24 cellular contexts compared by ENCODE assay signal in genomic region chr19:18865106-18865972, GRCh38. TPM values are rescaled to one million over a fixed set of nuclear protein-coding genes. Genes with fewer than 3 reads are reported as not detected.
DNase-seq lines count a peak whose midpoint lies in the region; ATAC-seq, FAIRE-seq and TF ChIP-seq lines count a peak whose summit lies in the region.
"Had no signal": no experiment of that assay in that cellular context is flagged by ENCODE, and none has a peak within 500 bp of the region (broad histone marks: within the 10 kb centered on the region; RNA-seq: fewer than 3 reads in every experiment).

No MANE protein-coding gene starts in this region.

- intact Hi-C loops in colonic mucosa (cut with DNase I) (no loop called here), HepG2 (cut with micrococcal nuclease; ENCODE audit: unreplicated experiment) (no loop called here)

- peaks cover 46% of the 10 kb centered on the region for H3K36me3 ChIP-seq in colonic mucosa
- H3K36me3 ChIP-seq in HepG2 (replicated peaks in 1 of 2; ENCODE audit: control insufficient read depth in 1 of 2, insufficient read depth in 2 of 2, low read length in 2 of 2) = peaks cover 42 to 71% of the 10 kb centered on the region in 2 experiments; a peak in 4 of 5 replicates
- peaks cover 79 to 96% of the 10 kb centered on the region in 2 experiments for H3K36me3 ChIP-seq in mesenchymal stem cell (ENCODE audit: control insufficient read depth in 1 of 2, insufficient read depth in 2 of 2, low read depth in 1 of 2, low read length in 2 of 2)

- no peak overlapping the region for H2BK12ac ChIP-seq in mesenchymal stem cell (ENCODE audit: low read length in 2 of 2)

- POLR2A ChIA-PET in HepG2 (lab: Yijun Ruan, JAX) = no interaction called here

- H3K4ac ChIP-seq in mesenchymal stem cell (ENCODE audit: low read depth in 1 of 2, low read length in 2 of 2) = no peak overlapping the region

- H3K14ac ChIP-seq in mesenchymal stem cell (ENCODE audit: low read length in 2 of 2) = no peak overlapping the region

- TF ChIP-seq CTCF in colonic mucosa (IDR thresholded peaks at IDR 0.05) (no peak), HepG2 (CRISPR knock-in tag; IDR thresholded peaks at IDR 0.05) (no peak)

- no peak overlapping the region for H2BK15ac ChIP-seq in mesenchymal stem cell (ENCODE audit: low read depth, poor library complexity, severe bottlenecking)

- no peaks in the 10 kb centered on the region for H3K4me1 Mint-ChIP-seq in activated T-cell treated with anti-CD3 and anti-CD28 coated beads, Interleukin-2, amount 50 U/mL, for 24 hours (ENCODE audit: low read depth)
- no peaks in the 10 kb centered on the region for H3K4me1 Mint-ChIP-seq in activated T-cell treated with anti-CD3 and anti-CD28 coated beads, Interleukin-2, amount 50 U/mL, for 4 hours (ENCODE audit: low read depth)

- no peaks in the 10 kb centered on the region for H3K27me3 Mint-ChIP-seq in activated T-cell treated with anti-CD3 and anti-CD28 coated beads, Interleukin-2, amount 50 U/mL, for 24 hours
- H3K27me3 Mint-ChIP-seq in activated T-cell treated with anti-CD3 and anti-CD28 coated beads, Interleukin-2, amount 50 U/mL, for 4 hours (ENCODE audit: low read depth) = no peaks in the 10 kb centered on the region
- H3K27me3 Mint-ChIP-seq: IgD-negative memory B cell had no signal

- no peak for TF ChIP-seq EP300 in HepG2 (IDR thresholded peaks at IDR 0.05; ENCODE audit: low read depth in 2 of 2, low read length in 2 of 2)
- no peak for TF ChIP-seq EP300 in HepG2 (CRISPR knock-in tag; IDR thresholded peaks at IDR 0.05; ENCODE audit: borderline replicate concordance)

- WGBS in HepG2 (ENCODE audit: low lambda C conversion rate) = 98% methylated on average over 18 of the region's 27 CpGs
- WGBS in mesenchymal stem cell = 97% methylated on average over 27 of the region's 27 CpGs

- no peak overlapping the region for H2BK5ac ChIP-seq in mesenchymal stem cell (ENCODE audit: low read depth, low read length, poor library complexity, severe bottlenecking)

- no peak overlapping the region for H4K8ac ChIP-seq in mesenchymal stem cell (ENCODE audit: low read length)

- H3K36me3 Mint-ChIP-seq in activated T-cell treated with anti-CD3 and anti-CD28 coated beads, Interleukin-2, amount 50 U/mL, for 24 hours (ENCODE audit: low read depth) = peaks cover 80% of the 10 kb centered on the region
- peaks cover 40% of the 10 kb centered on the region for H3K36me3 Mint-ChIP-seq in activated T-cell treated with anti-CD3 and anti-CD28 coated beads, Interleukin-2, amount 50 U/mL, for 4 hours (ENCODE audit: insufficient read depth)
- H3K36me3 Mint-ChIP-seq: IgD-negative memory B cell had no signal

- ATAC-seq in activated T-cell treated with anti-CD3 and anti-CD28 coated beads, Interleukin-2, amount 50 U/mL, for 4 hours = no peak
- no peak for ATAC-seq in HepG2
- no peak for ATAC-seq in GM19328 (IDR thresholded peaks at IDR 0.05; ENCODE audit: unreplicated experiment)

- TF ChIP-seq RAD21 in HepG2 (CRISPR knock-in tag; IDR thresholded peaks at IDR 0.05) = no peak

- CTCF ChIA-PET in HepG2 (lab: Yijun Ruan, JAX; ENCODE audit: low intra/inter-chr PET ratio, low total read pairs) = interaction anchor here (1.7 kb wide), 1 partner anchor 122 kb away, joined by 6 read pairs; no protein-coding TSS in a partner anchor

- no peak for TF ChIP-seq POLR2A in HepG2 (IDR thresholded peaks at IDR 0.05; ENCODE audit: insufficient read depth in 1 of 2, low read depth in 2 of 2, low read length in 2 of 2)

- no peaks in the 10 kb centered on the region for H4K20me1 ChIP-seq in HepG2 (ENCODE audit: insufficient read depth, low read length)

- H3K23ac ChIP-seq in mesenchymal stem cell (ENCODE audit: low read length in 2 of 2) = no peak overlapping the region

- H3K4me2 ChIP-seq in HepG2 (ENCODE audit: low read depth, low read length) (no peak overlapping the region), mesenchymal stem cell (ENCODE audit: low read length, poor library complexity, severe bottlenecking) (no peak overlapping the region)
- H3K4me2 ChIP-seq: BLaER1 treated with 17β-estradiol and CSF1 and Interleukin-3, amounts not matched to agents 10 nM and 100 nM had no signal

- H3K79me2 ChIP-seq in HepG2 (ENCODE audit: insufficient read depth, low read length) = no peaks in the 10 kb centered on the region

- H3K18ac ChIP-seq in mesenchymal stem cell (ENCODE audit: low read depth in 1 of 2, low read length in 2 of 2) = no peak overlapping the region

- peaks cover 6% of the 10 kb centered on the region for H3K27me3 ChIP-seq in colonic mucosa
- H3K27me3 ChIP-seq in HepG2 (ENCODE audit: control insufficient read depth in 1 of 2, insufficient read depth in 2 of 2, low read length in 2 of 2) = no peaks in the 10 kb centered on the region
- H3K27me3 ChIP-seq in mesenchymal stem cell (ENCODE audit: control insufficient read depth in 1 of 2, insufficient read depth in 1 of 2, low read length in 2 of 2) = no peaks in the 10 kb centered on the region
- H3K27me3 ChIP-seq: Peyer's patch, SJSA1 had no signal

- H3K9me3 ChIP-seq in colonic mucosa (no peaks in the 10 kb centered on the region), HepG2 (ENCODE audit: low read length) (no peaks in the 10 kb centered on the region), mesenchymal stem cell (ENCODE audit: control insufficient read depth, low read length) (no peaks in the 10 kb centered on the region)
- H3K9me3 ChIP-seq: BLaER1 treated with 17β-estradiol and CSF1 and Interleukin-3, amounts not matched to agents 10 nM and 100 nM; Peyer's patch; SJSA1 had no signal

- in situ Hi-C loops in HepG2 (cut with HindIII; ENCODE audit: extremely low pct_ligation_motif_present, low pct_unique_long_range_greater_than_20kb) = no loop called here

- no peak for FAIRE-seq in HepG2 (lab: Jason Lieb, UNC)
- FAIRE-seq: GM12878 had no signal

- H3K27ac ChIP-seq in colonic mucosa = no peak overlapping the region
- H3K27ac ChIP-seq in HepG2 (ENCODE audit: extremely low read length, insufficient read depth, low read length) = no peak overlapping the region
- H3K27ac ChIP-seq in mesenchymal stem cell (ENCODE audit: low read length, poor library complexity, severe bottlenecking) = no peak overlapping the region
- H3K27ac ChIP-seq: BLaER1 treated with 17β-estradiol and CSF1 and Interleukin-3, amounts not matched to agents 10 nM and 100 nM; Peyer's patch; SJSA1 had no signal

- no TSS peak for BruUV-seq in HepG2 (replicated peaks; lab: Mats Ljungman, UMichigan)

- H3K9ac ChIP-seq in colonic mucosa (ENCODE audit: low read depth in 2 of 2, low read length in 2 of 2) (no peak overlapping the region), HepG2 (ENCODE audit: insufficient read depth, low read depth, low read length) (no peak overlapping the region), mesenchymal stem cell (ENCODE audit: low read length) (no peak overlapping the region)

- DNase-seq in activated T-cell treated with anti-CD3 and anti-CD28 coated beads, Interleukin-2, amount 50 U/mL, for 24 hours = no peak
- no peak for DNase-seq in activated T-cell treated with anti-CD3 and anti-CD28 coated beads, Interleukin-2, amount 50 U/mL, for 4 hours
- DNase-seq in colonic mucosa = peak; percentile 16
- DNase-seq in HepG2 (ENCODE audit: low spot score) = no peak
- DNase-seq in mesenchymal stem cell = no peak
- no peak for DNase-seq in NCI-H1105 treated with DMSO at 0.1 percent for 48 hours (lab: John Stamatoyannopoulos, UW)
- no peak for DNase-seq in NCI-H1105 (lab: John Stamatoyannopoulos, UW)
- DNase-seq: 8988T, DND-41, GOT3, Karpas-422, MV-4-11, NCI-H1417, NCI-H1694 treated with DMSO at 0.1 percent for 48 hours, NCI-H2081 treated with DMSO at 0.1 percent for 48 hours, NCI-H2171 treated with DMSO at 0.1 percent for 48 hours, NCI-H524 treated with DMSO at 0.1 percent for 48 hours, Peyer's patch had no signal

- H3K79me1 ChIP-seq in mesenchymal stem cell (replicated peaks; ENCODE audit: low read length, poor library complexity, severe bottlenecking) = peaks cover 39% of the 10 kb centered on the region

- H3K4me3 Mint-ChIP-seq in activated T-cell treated with anti-CD3 and anti-CD28 coated beads, Interleukin-2, amount 50 U/mL, for 24 hours = no peak overlapping the region
- no peak overlapping the region for H3K4me3 Mint-ChIP-seq in activated T-cell treated with anti-CD3 and anti-CD28 coated beads, Interleukin-2, amount 50 U/mL, for 4 hours
- H3K4me3 Mint-ChIP-seq: CD8-positive, alpha-beta T cell; IgD-negative memory B cell had no signal

- H3K9me3 Mint-ChIP-seq in activated T-cell treated with anti-CD3 and anti-CD28 coated beads, Interleukin-2, amount 50 U/mL, for 24 hours = no peaks in the 10 kb centered on the region
- H3K9me3 Mint-ChIP-seq in activated T-cell treated with anti-CD3 and anti-CD28 coated beads, Interleukin-2, amount 50 U/mL, for 4 hours = no peaks in the 10 kb centered on the region
- H3K9me3 Mint-ChIP-seq: CD8-positive, alpha-beta T cell; IgD-negative memory B cell had no signal

- no peak overlapping the region for H2AK5ac ChIP-seq in mesenchymal stem cell (ENCODE audit: low read length, severe bottlenecking)

- peak overlapping the region; percentile 69 for H3K27ac Mint-ChIP-seq in activated T-cell treated with anti-CD3 and anti-CD28 coated beads, Interleukin-2, amount 50 U/mL, for 24 hours
- H3K27ac Mint-ChIP-seq: CD8-positive, alpha-beta T cell had no signal

- no peak overlapping the region for H2BK120ac ChIP-seq in mesenchymal stem cell (ENCODE audit: low read depth, low read length)

- H2AFZ ChIP-seq in HepG2 (ENCODE audit: low read length) (no peak overlapping the region), mesenchymal stem cell (ENCODE audit: low read depth, low read length) (no peak overlapping the region)

- H4K91ac ChIP-seq in mesenchymal stem cell (ENCODE audit: low read length) = no peak overlapping the region

- no peaks in the 10 kb centered on the region for H3K4me1 ChIP-seq in colonic mucosa
- H3K4me1 ChIP-seq in HepG2 (ENCODE audit: insufficient read depth, low read length) = no peaks in the 10 kb centered on the region
- peaks cover 5% of the 10 kb centered on the region for H3K4me1 ChIP-seq in mesenchymal stem cell (ENCODE audit: control insufficient read depth, insufficient read depth, low read depth, low read length)
- H3K4me1 ChIP-seq: SJSA1 had no signal

- H3K4me3 ChIP-seq in colonic mucosa (no peak overlapping the region), HepG2 (replicated peaks in 1 of 3; ENCODE audit: insufficient read depth in 1 of 3, low read depth in 2 of 3, low read length in 3 of 3) (no peak overlapping the region), mesenchymal stem cell (ENCODE audit: insufficient read depth in 1 of 2, low read depth in 1 of 2, low read length in 2 of 2) (no peak overlapping the region)
- H3K4me3 ChIP-seq: BLaER1 treated with 17β-estradiol and CSF1 and Interleukin-3, amounts not matched to agents 10 nM and 100 nM; GM12878; Peyer's patch; SJSA1 had no signal

RNA-seq across cellular contexts. Expression of gene CERS1, which starts 30.6 kb away (rescaled TPM):
- under 1 TPM in 1 of 3 donors, not detected in 2; 0.13 TPM for total RNA-seq in activated T-cell treated with anti-CD3 and anti-CD28 coated beads, Interleukin-2, amount 50 U/mL, for 4 hours
- total RNA-seq in colonic mucosa = under 1 TPM; 0.15 to 0.58 TPM
- 2.3 and 4.6 TPM in 2 replicates for total RNA-seq in HepG2 (2016; rRNA removed; fragmentation: Illumina TruSeq; extraction: Trizol)
- 5.9 and 6.2 TPM in 2 replicates for total RNA-seq in HepG2 (2016; cell fraction: cytosol; rRNA removed; fragmentation: Illumina TruSeq; extraction: Trizol; ENCODE audit: low read depth)
- 2.4 and 5.4 TPM in 2 replicates for total RNA-seq in HepG2 (2016; cell fraction: insoluble cytoplasmic fraction; rRNA removed; fragmentation: Illumina TruSeq; extraction: Trizol)
- 8.1 and 8.5 TPM in 2 replicates for total RNA-seq in HepG2 (2016; cell fraction: membrane; rRNA removed; fragmentation: Illumina TruSeq; extraction: Trizol)
- total RNA-seq in HepG2 (2016; cell fraction: nucleus; rRNA removed; fragmentation: Illumina TruSeq; extraction: Trizol) = 3.8 and 4.7 TPM in 2 replicates
- 9.8 and 18.8 TPM in 2 replicates for polyA plus RNA-seq in HepG2 (2011; rRNA removed)
- polyA plus RNA-seq in HepG2 (2011; cell fraction: cytosol; rRNA removed) = 11.5 and 15.3 TPM in 2 replicates
- 12.2 and 12.9 TPM in 2 replicates for polyA plus RNA-seq in HepG2 (2011; cell fraction: nucleus; rRNA removed)
- polyA plus RNA-seq in HepG2 (2012) = 4.3 and 5.9 TPM in 2 replicates
- polyA plus RNA-seq in HepG2 (2016; cell fraction: cytosol; fragmentation: Illumina TruSeq; extraction: Trizol; ENCODE audit: low read depth) = 8.6 and 10.1 TPM in 2 replicates
- 3.8 and 4.5 TPM in 2 replicates for polyA plus RNA-seq in HepG2 (2016; cell fraction: insoluble cytoplasmic fraction; fragmentation: Illumina TruSeq; extraction: Trizol; ENCODE audit: low read depth)
- 11.3 and 12.9 TPM in 2 replicates for polyA plus RNA-seq in HepG2 (2016; cell fraction: membrane; fragmentation: Illumina TruSeq; extraction: Trizol; ENCODE audit: low read depth)
- 11.5 and 12.9 TPM in 2 replicates for polyA plus RNA-seq in HepG2 (2016; cell fraction: nucleus; fragmentation: Illumina TruSeq; extraction: Trizol; ENCODE audit: insufficient read depth, low read depth)
- 13.1 and 35.4 TPM in 2 replicates for polyA minus RNA-seq in HepG2 (2011; rRNA and poly(A)+ RNA removed; ENCODE audit: low replicate concordance)
- 8.0 and 9.5 TPM in 2 replicates for polyA minus RNA-seq in HepG2 (2011; cell fraction: cytosol; rRNA and poly(A)+ RNA removed)
- 1.7 and 2.4 TPM in 2 replicates for polyA minus RNA-seq in HepG2 (2011; cell fraction: nucleus; rRNA and poly(A)+ RNA removed)
- polyA plus RNA-seq in mesenchymal stem cell (2013, experiment 1 of 2) = 1.5 TPM
- 1.6 TPM for polyA plus RNA-seq in mesenchymal stem cell (2013, experiment 2 of 2)
- total RNA-seq: CD8-positive, alpha-beta T cell; GM12878; Peyer's patch; SJSA1 had no signal
- polyA plus RNA-seq: IgD-negative memory B cell had no signal

RNA-seq across cellular contexts. Expression of gene UPF1, which starts 33.6 kb away (rescaled TPM):
- total RNA-seq in activated T-cell treated with anti-CD3 and anti-CD28 coated beads, Interleukin-2, amount 50 U/mL, for 4 hours = 100 to 1,000 TPM; 116 to 123 (median 118) TPM
- 100 to 1,000 TPM in 1 of 2 donors, 10 to 100 TPM in 1; 77.5 to 113 TPM for total RNA-seq in colonic mucosa
- total RNA-seq in HepG2 (2016; rRNA removed; fragmentation: Illumina TruSeq; extraction: Trizol) = 37.3 and 41.8 TPM in 2 replicates
- 12.2 and 13.8 TPM in 2 replicates for total RNA-seq in HepG2 (2016; cell fraction: cytosol; rRNA removed; fragmentation: Illumina TruSeq; extraction: Trizol; ENCODE audit: low read depth)
- 29.5 and 44.5 TPM in 2 replicates for total RNA-seq in HepG2 (2016; cell fraction: insoluble cytoplasmic fraction; rRNA removed; fragmentation: Illumina TruSeq; extraction: Trizol)
- total RNA-seq in HepG2 (2016; cell fraction: membrane; rRNA removed; fragmentation: Illumina TruSeq; extraction: Trizol) = 18.3 and 21.1 TPM in 2 replicates
- total RNA-seq in HepG2 (2016; cell fraction: nucleus; rRNA removed; fragmentation: Illumina TruSeq; extraction: Trizol) = 36.9 and 43.6 TPM in 2 replicates
- 16.9 and 23.1 TPM in 2 replicates for polyA plus RNA-seq in HepG2 (2011; rRNA removed)
- polyA plus RNA-seq in HepG2 (2011; cell fraction: cytosol; rRNA removed) = 11.8 and 14.9 TPM in 2 replicates
- 81.5 and 87.6 TPM in 2 replicates for polyA plus RNA-seq in HepG2 (2011; cell fraction: nucleus; rRNA removed)
- polyA plus RNA-seq in HepG2 (2012) = 32.0 and 33.3 TPM in 2 replicates
- 5.5 and 6.1 TPM in 2 replicates for polyA plus RNA-seq in HepG2 (2016; cell fraction: cytosol; fragmentation: Illumina TruSeq; extraction: Trizol; ENCODE audit: low read depth)
- 29.2 and 42.1 TPM in 2 replicates for polyA plus RNA-seq in HepG2 (2016; cell fraction: insoluble cytoplasmic fraction; fragmentation: Illumina TruSeq; extraction: Trizol; ENCODE audit: low read depth)
- 9.6 and 10.6 TPM in 2 replicates for polyA plus RNA-seq in HepG2 (2016; cell fraction: membrane; fragmentation: Illumina TruSeq; extraction: Trizol; ENCODE audit: low read depth)
- 67.1 and 73.6 TPM in 2 replicates for polyA plus RNA-seq in HepG2 (2016; cell fraction: nucleus; fragmentation: Illumina TruSeq; extraction: Trizol; ENCODE audit: insufficient read depth, low read depth)
- polyA minus RNA-seq in HepG2 (2011; rRNA and poly(A)+ RNA removed; ENCODE audit: low replicate concordance) = 65.4 and 85.0 TPM in 2 replicates
- 39.4 and 46.0 TPM in 2 replicates for polyA minus RNA-seq in HepG2 (2011; cell fraction: cytosol; rRNA and poly(A)+ RNA removed)
- polyA minus RNA-seq in HepG2 (2011; cell fraction: nucleus; rRNA and poly(A)+ RNA removed) = 47.6 and 69.0 TPM in 2 replicates
- polyA plus RNA-seq in mesenchymal stem cell (2013, experiment 1 of 2) = 16.0 TPM
- polyA plus RNA-seq in mesenchymal stem cell (2013, experiment 2 of 2) = 15.0 TPM

RNA-seq across cellular contexts. Expression of gene COPE, which starts 53.8 kb away (rescaled TPM):
- total RNA-seq in activated T-cell treated with anti-CD3 and anti-CD28 coated beads, Interleukin-2, amount 50 U/mL, for 4 hours = 100 to 1,000 TPM; 258 to 293 (median 270) TPM
- 100 to 1,000 TPM; 218 to 295 TPM for total RNA-seq in colonic mucosa
- total RNA-seq in HepG2 (2016; rRNA removed; fragmentation: Illumina TruSeq; extraction: Trizol) = 188 and 189 TPM in 2 replicates
- 90.0 and 90.2 TPM in 2 replicates for total RNA-seq in HepG2 (2016; cell fraction: cytosol; rRNA removed; fragmentation: Illumina TruSeq; extraction: Trizol; ENCODE audit: low read depth)
- 172 and 181 TPM in 2 replicates for total RNA-seq in HepG2 (2016; cell fraction: insoluble cytoplasmic fraction; rRNA removed; fragmentation: Illumina TruSeq; extraction: Trizol)
- total RNA-seq in HepG2 (2016; cell fraction: membrane; rRNA removed; fragmentation: Illumina TruSeq; extraction: Trizol) = 87.8 and 90.8 TPM in 2 replicates
- 70.6 and 74.1 TPM in 2 replicates for total RNA-seq in HepG2 (2016; cell fraction: nucleus; rRNA removed; fragmentation: Illumina TruSeq; extraction: Trizol)
- polyA plus RNA-seq in HepG2 (2011; rRNA removed) = 205 and 222 TPM in 2 replicates
- 175 and 335 TPM in 2 replicates for polyA plus RNA-seq in HepG2 (2011; cell fraction: cytosol; rRNA removed)
- polyA plus RNA-seq in HepG2 (2011; cell fraction: nucleus; rRNA removed) = 191 and 222 TPM in 2 replicates
- polyA plus RNA-seq in HepG2 (2012) = 86.4 and 120 TPM in 2 replicates
- polyA plus RNA-seq in HepG2 (2016; cell fraction: cytosol; fragmentation: Illumina TruSeq; extraction: Trizol; ENCODE audit: low read depth) = 73.8 and 86.7 TPM in 2 replicates
- 149 and 196 TPM in 2 replicates for polyA plus RNA-seq in HepG2 (2016; cell fraction: insoluble cytoplasmic fraction; fragmentation: Illumina TruSeq; extraction: Trizol; ENCODE audit: low read depth)
- 72.3 and 75.2 TPM in 2 replicates for polyA plus RNA-seq in HepG2 (2016; cell fraction: membrane; fragmentation: Illumina TruSeq; extraction: Trizol; ENCODE audit: low read depth)
- polyA plus RNA-seq in HepG2 (2016; cell fraction: nucleus; fragmentation: Illumina TruSeq; extraction: Trizol; ENCODE audit: insufficient read depth, low read depth) = 134 and 136 TPM in 2 replicates
- polyA minus RNA-seq in HepG2 (2011; rRNA and poly(A)+ RNA removed; ENCODE audit: low replicate concordance) = 163 and 283 TPM in 2 replicates
- polyA minus RNA-seq in HepG2 (2011; cell fraction: cytosol; rRNA and poly(A)+ RNA removed) = 82.7 and 99.4 TPM in 2 replicates
- polyA minus RNA-seq in HepG2 (2011; cell fraction: nucleus; rRNA and poly(A)+ RNA removed) = 41.8 and 44.1 TPM in 2 replicates
- 214 TPM for polyA plus RNA-seq in mesenchymal stem cell (2013, experiment 1 of 2)
- 238 TPM for polyA plus RNA-seq in mesenchymal stem cell (2013, experiment 2 of 2)

RNA-seq across cellular contexts. Expression of gene DDX49, which starts 54.2 kb away (rescaled TPM):
- 100 to 1,000 TPM; 170 to 178 (median 176) TPM for total RNA-seq in activated T-cell treated with anti-CD3 and anti-CD28 coated beads, Interleukin-2, amount 50 U/mL, for 4 hours
- total RNA-seq in colonic mucosa = 10 to 100 TPM; 31.1 to 57.8 TPM
- 44.6 and 46.2 TPM in 2 replicates for total RNA-seq in HepG2 (2016; rRNA removed; fragmentation: Illumina TruSeq; extraction: Trizol)
- total RNA-seq in HepG2 (2016; cell fraction: cytosol; rRNA removed; fragmentation: Illumina TruSeq; extraction: Trizol; ENCODE audit: low read depth) = 26.8 and 31.4 TPM in 2 replicates
- total RNA-seq in HepG2 (2016; cell fraction: insoluble cytoplasmic fraction; rRNA removed; fragmentation: Illumina TruSeq; extraction: Trizol) = 36.8 and 44.8 TPM in 2 replicates
- total RNA-seq in HepG2 (2016; cell fraction: membrane; rRNA removed; fragmentation: Illumina TruSeq; extraction: Trizol) = 34.9 and 35.2 TPM in 2 replicates
- 21.6 and 22.6 TPM in 2 replicates for total RNA-seq in HepG2 (2016; cell fraction: nucleus; rRNA removed; fragmentation: Illumina TruSeq; extraction: Trizol)
- polyA plus RNA-seq in HepG2 (2011; rRNA removed) = 27.0 and 28.9 TPM in 2 replicates
- 18.7 and 29.0 TPM in 2 replicates for polyA plus RNA-seq in HepG2 (2011; cell fraction: cytosol; rRNA removed)
- polyA plus RNA-seq in HepG2 (2011; cell fraction: nucleus; rRNA removed) = 45.0 and 51.2 TPM in 2 replicates
- polyA plus RNA-seq in HepG2 (2012) = 13.7 and 15.9 TPM in 2 replicates
- polyA plus RNA-seq in HepG2 (2016; cell fraction: cytosol; fragmentation: Illumina TruSeq; extraction: Trizol; ENCODE audit: low read depth) = 25.8 and 27.7 TPM in 2 replicates
- polyA plus RNA-seq in HepG2 (2016; cell fraction: insoluble cytoplasmic fraction; fragmentation: Illumina TruSeq; extraction: Trizol; ENCODE audit: low read depth) = 36.1 and 38.2 TPM in 2 replicates
- 21.6 and 25.1 TPM in 2 replicates for polyA plus RNA-seq in HepG2 (2016; cell fraction: membrane; fragmentation: Illumina TruSeq; extraction: Trizol; ENCODE audit: low read depth)
- 42.3 and 43.7 TPM in 2 replicates for polyA plus RNA-seq in HepG2 (2016; cell fraction: nucleus; fragmentation: Illumina TruSeq; extraction: Trizol; ENCODE audit: insufficient read depth, low read depth)
- 54.2 and 128 TPM in 2 replicates for polyA minus RNA-seq in HepG2 (2011; rRNA and poly(A)+ RNA removed; ENCODE audit: low replicate concordance)
- 14.5 and 19.5 TPM in 2 replicates for polyA minus RNA-seq in HepG2 (2011; cell fraction: cytosol; rRNA and poly(A)+ RNA removed)
- 18.6 and 24.2 TPM in 2 replicates for polyA minus RNA-seq in HepG2 (2011; cell fraction: nucleus; rRNA and poly(A)+ RNA removed)
- 19.4 TPM for polyA plus RNA-seq in mesenchymal stem cell (2013, experiment 1 of 2)
- polyA plus RNA-seq in mesenchymal stem cell (2013, experiment 2 of 2) = 18.6 TPM
